ENCODE assay signal across 1 cellular context in genomic region chr11:12677131-12677530, GRCh38.
TF ChIP-seq lines count a peak whose summit lies in the region.

No MANE protein-coding gene starts in this region.

TF ChIP-seq in SK-N-SH treated with all-trans-retinoic acid at 6 μM for 48 hours, 23 proteins besides CTCF, POLR2A, EP300 and RAD21 (continued from another document):
- TF ChIP-seq TSHZ2 (CRISPR knock-in tag; IDR thresholded peaks at IDR 0.05): no peak
- TF ChIP-seq ZFP30 (CRISPR knock-in tag; IDR thresholded peaks at IDR 0.05): no peak
TF ChIP-seq in SK-N-SH treated with all-trans-retinoic acid at 6 μM for 48 hours: peak in this region for 4.
